ENCODE assay signal across 22 cellular contexts in the genomic region with DNA sequence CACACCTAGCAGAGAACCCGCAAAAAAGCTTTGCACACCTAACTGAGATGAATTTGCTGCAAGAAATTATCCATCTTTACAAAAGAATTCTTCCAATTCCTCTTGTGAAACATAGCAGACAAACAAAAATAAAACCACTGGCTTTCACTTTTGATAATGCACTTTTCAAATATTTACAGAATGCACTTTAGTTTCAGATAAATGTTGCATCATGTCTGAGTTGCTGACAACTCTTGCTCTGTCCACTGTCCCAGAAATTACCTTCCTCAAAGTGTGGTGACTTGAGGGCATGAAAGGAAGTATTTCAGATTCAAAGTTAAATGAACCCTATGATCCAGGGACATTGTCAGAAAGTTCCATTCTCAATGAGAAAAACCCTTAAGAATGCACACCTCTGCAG.
A peak's percentile ranks its signal among the peaks of the same experiment; 100 is the strongest.
DNase-seq lines count a peak whose midpoint lies in the region; ATAC-seq, FAIRE-seq and TF ChIP-seq lines count a peak whose summit lies in the region.
"Had no signal": no experiment of that assay in that cellular context is flagged by ENCODE, and none has a peak within 500 bp of the region (broad histone marks: within the 10 kb centered on the region; RNA-seq: fewer than 3 reads in every experiment).

No MANE protein-coding gene starts in this region.

- BruUV-seq in IMR-90 (replicated peaks; lab: Mats Ljungman, UMichigan) = no TSS peak
- no TSS peak for BruUV-seq in HepG2 (replicated peaks; lab: Mats Ljungman, UMichigan)

- no peak overlapping the region for H3K9ac ChIP-seq in IMR-90 (ENCODE audit: low read depth, low read length)
- no peak overlapping the region for H3K9ac ChIP-seq in adipocyte (ENCODE audit: low read length)
- no peak overlapping the region for H3K9ac ChIP-seq in HepG2 (ENCODE audit: insufficient read depth, low read depth, low read length)

- H2AK5ac ChIP-seq in IMR-90 (ENCODE audit: low read depth, low read length) = no peak overlapping the region

- peaks cover 33% of the 10 kb centered on the region for H3K27me3 ChIP-seq in IMR-90 (ENCODE audit: control insufficient read depth, insufficient read depth, low read length)
- peaks cover 3% of the 10 kb centered on the region for H3K27me3 ChIP-seq in adipocyte (replicated peaks; ENCODE audit: control insufficient read depth, insufficient read depth, low read length)
- H3K27me3 ChIP-seq in HepG2 (ENCODE audit: control insufficient read depth in 1 of 2, insufficient read depth in 2 of 2, low read length in 2 of 2) = 0 out of 5 replicates have a peak, but pooled peaks cover 0 to 2% of the 10 kb centered on the region in 2 experiments
- no peaks in the 10 kb centered on the region for H3K27me3 ChIP-seq in Peyer's patch

- no peak overlapping the region for H2AK9ac ChIP-seq in IMR-90 (replicated peaks; ENCODE audit: low read depth, low read length, poor library complexity)

- H2BK15ac ChIP-seq in IMR-90 (ENCODE audit: low read depth, low read length) = no peak overlapping the region

- H4K91ac ChIP-seq in IMR-90 (ENCODE audit: insufficient read depth, low read depth, low read length) = no peak overlapping the region

- TF ChIP-seq EP300 in HepG2 (IDR thresholded peaks at IDR 0.05; ENCODE audit: low read depth in 2 of 2, low read length in 2 of 2) (no peak), HepG2 (CRISPR knock-in tag; IDR thresholded peaks at IDR 0.05; ENCODE audit: borderline replicate concordance) (no peak)

- ATAC-seq in IMR-90 (ENCODE audit: low read depth) = no peak
- ATAC-seq in HepG2 = no peak
- ATAC-seq in GM19467 (IDR thresholded peaks at IDR 0.05; ENCODE audit: unreplicated experiment) = no peak
- ATAC-seq: A549, HCT116 had no signal

- H4K8ac ChIP-seq in IMR-90 (ENCODE audit: low read depth in 2 of 2, low read length in 2 of 2) = no peak overlapping the region

- no peaks in the 10 kb centered on the region for H3K9me1 ChIP-seq in IMR-90 (ENCODE audit: insufficient read depth, low read length)

- POLR2A ChIA-PET in IMR-90 (lab: Charles Lee; ENCODE audit: unreplicated experiment) (no interaction called here), HepG2 (lab: Yijun Ruan, JAX) (no interaction called here)

- H3K27me3 Mint-ChIP-seq in activated T-cell treated with anti-CD3 and anti-CD28 coated beads, Interleukin-2, amount 50 U/mL, for 24 hours = peaks cover 27% of the 10 kb centered on the region

- TF ChIP-seq RAD21 in IMR-90 (IDR thresholded peaks at IDR 0.05; ENCODE audit: low read length) (no peak), HepG2 (CRISPR knock-in tag; IDR thresholded peaks at IDR 0.05) (no peak)

- no peak overlapping the region for H3K56ac ChIP-seq in IMR-90 (ENCODE audit: extremely low read depth, insufficient read depth, low read length)

- H3K23ac ChIP-seq in IMR-90 (ENCODE audit: low read depth, low read length) = no peak overlapping the region

- CTCF ChIA-PET in IMR-90 (lab: Yijun Ruan, JAX) = interaction anchor here (0.7 kb wide), 1 partner anchor 1520 kb away, joined by 3 read pairs; no protein-coding TSS in a partner anchor
- CTCF ChIA-PET in HepG2 (lab: Yijun Ruan, JAX; ENCODE audit: low intra/inter-chr PET ratio, low total read pairs) = no interaction called here

- no peaks in the 10 kb centered on the region for H3K4me1 Mint-ChIP-seq in activated T-cell treated with anti-CD3 and anti-CD28 coated beads, Interleukin-2, amount 50 U/mL, for 24 hours (ENCODE audit: low read depth)
- H3K4me1 Mint-ChIP-seq: CD4-positive, alpha-beta memory T cell had no signal

- H3K9me3 Mint-ChIP-seq in activated T-cell treated with anti-CD3 and anti-CD28 coated beads, Interleukin-2, amount 50 U/mL, for 24 hours = no peaks in the 10 kb centered on the region
- H3K9me3 Mint-ChIP-seq: CD4-positive, alpha-beta memory T cell; HFFc6 had no signal

- DNase-seq in IMR-90 (no peak), adipocyte (ENCODE audit: low read depth) (peak; percentile 64), dedifferentiated amniotic fluid mesenchymal stem cell (ENCODE audit: extremely low spot score) (peak; percentile 20), HepG2 (ENCODE audit: low spot score) (no peak), NCI-H1105 (lab: John Stamatoyannopoulos, UW) (no peak), Peyer's patch (no peak)
- no peak for DNase-seq in activated T-cell treated with anti-CD3 and anti-CD28 coated beads, Interleukin-2, amount 50 U/mL, for 24 hours
- DNase-seq: AML-193; CD4-positive, alpha-beta memory T cell; DMS153; DMS79; GDM1; GOT3; H7; HFFc6 had no signal

- no peak overlapping the region for H3K14ac ChIP-seq in IMR-90 (replicated peaks; ENCODE audit: low read depth, low read length)

- in situ Hi-C loops in IMR-90 (cut with MboI; ENCODE audit: low sequenced_read_pairs) = no loop called here
- in situ Hi-C loops in HepG2 (cut with HindIII; ENCODE audit: extremely low pct_ligation_motif_present, low pct_unique_long_range_greater_than_20kb) = no loop called here

- TF ChIP-seq POLR2A in IMR-90 (IDR thresholded peaks at IDR 0.05; ENCODE audit: low read depth, low read length) = no peak
- TF ChIP-seq POLR2A in HepG2 (IDR thresholded peaks at IDR 0.05; ENCODE audit: insufficient read depth in 1 of 2, low read depth in 2 of 2, low read length in 2 of 2) = no peak
- no peak for TF ChIP-seq POLR2A in Peyer's patch (IDR thresholded peaks at IDR 0.05)

- H3K18ac ChIP-seq in IMR-90 (ENCODE audit: low read depth, low read length) = no peak overlapping the region

- H3K36me3 ChIP-seq in IMR-90 (ENCODE audit: control insufficient read depth, insufficient read depth, low read length) (no peaks in the 10 kb centered on the region), adipocyte (ENCODE audit: control insufficient read depth, insufficient read depth, low read length, severe bottlenecking) (no peaks in the 10 kb centered on the region), HepG2 (replicated peaks in 1 of 2; ENCODE audit: control insufficient read depth in 1 of 2, insufficient read depth in 2 of 2, low read length in 2 of 2) (no peaks in the 10 kb centered on the region), Peyer's patch (no peaks in the 10 kb centered on the region)

- H3K4ac ChIP-seq in IMR-90 (ENCODE audit: low read depth, low read length) = no peak overlapping the region

- no peak for TF ChIP-seq CTCF in IMR-90 (conservative IDR thresholded peaks at IDR 0.05; ENCODE audit: low read depth, low read length)
- TF ChIP-seq CTCF in HepG2 (CRISPR knock-in tag; IDR thresholded peaks at IDR 0.05) = no peak
- TF ChIP-seq CTCF in Peyer's patch (IDR thresholded peaks at IDR 0.05) = no peak

- intact Hi-C loops in IMR-90 (cut with micrococcal nuclease) = no loop called here
- intact Hi-C loops in HepG2 (cut with micrococcal nuclease; ENCODE audit: unreplicated experiment) = no loop called here

- no peak overlapping the region for H2BK120ac ChIP-seq in IMR-90 (ENCODE audit: low read depth, low read length)

- no peak overlapping the region for H2BK5ac ChIP-seq in IMR-90 (ENCODE audit: low read depth, low read length, poor library complexity, severe bottlenecking)

- no peak overlapping the region for H3K27ac Mint-ChIP-seq in activated T-cell treated with anti-CD3 and anti-CD28 coated beads, Interleukin-2, amount 50 U/mL, for 24 hours
- H3K27ac Mint-ChIP-seq: CD4-positive, alpha-beta memory T cell; HFFc6 had no signal

- H3K9me3 ChIP-seq in IMR-90 (ENCODE audit: control insufficient read depth, insufficient read depth, low read length) (peaks cover 4% of the 10 kb centered on the region), adipocyte (ENCODE audit: control insufficient read depth, low read length) (no peaks in the 10 kb centered on the region), HepG2 (ENCODE audit: low read length) (no peaks in the 10 kb centered on the region), Peyer's patch (no peaks in the 10 kb centered on the region)
- H3K9me3 ChIP-seq: A549 had no signal

- no peak overlapping the region for H2AFZ ChIP-seq in IMR-90 (replicated peaks; ENCODE audit: low read length, poor library complexity)
- H2AFZ ChIP-seq in HepG2 (ENCODE audit: low read length) = no peak overlapping the region

- H3K79me1 ChIP-seq in IMR-90 (ENCODE audit: low read depth in 1 of 2, low read length in 2 of 2) = no peaks in the 10 kb centered on the region

- H2BK20ac ChIP-seq in IMR-90 (ENCODE audit: low read depth, low read length) = no peak overlapping the region

- no CpG with 5 or more reads among the region's 1 CpG for WGBS in IMR-90 (ENCODE audit: extremely low coverage in 2 of 2, insufficient read length in 1 of 2), 2 experiments
- 0% methylated on average over 1 of the region's 1 CpG for WGBS in HepG2 (ENCODE audit: low lambda C conversion rate)

- dilution Hi-C loops in IMR-90 (cut with HindIII; ENCODE audit: low sequenced_read_pairs, unreplicated experiment) = no loop called here

- H3K27ac ChIP-seq in IMR-90 (ENCODE audit: insufficient read depth, low read length) (no peak overlapping the region), HepG2 (ENCODE audit: extremely low read length, insufficient read depth, low read length) (no peak overlapping the region), Peyer's patch (no peak overlapping the region)
- H3K27ac ChIP-seq: 22Rv1, A549, C4-2B had no signal

- H4K5ac ChIP-seq in IMR-90 (ENCODE audit: low read depth, low read length) = no peak overlapping the region

- no peaks in the 10 kb centered on the region for H3K4me1 ChIP-seq in IMR-90 (ENCODE audit: control insufficient read depth, insufficient read depth, low read length)
- peaks cover 7% of the 10 kb centered on the region for H3K4me1 ChIP-seq in adipocyte (ENCODE audit: control insufficient read depth, insufficient read depth, low read length)
- no peaks in the 10 kb centered on the region for H3K4me1 ChIP-seq in HepG2 (ENCODE audit: insufficient read depth, low read length)
- H3K4me1 ChIP-seq in Peyer's patch = no peaks in the 10 kb centered on the region
- H3K4me1 ChIP-seq: A549 had no signal

- H3K4me3 ChIP-seq in IMR-90 (ENCODE audit: insufficient read depth, low read depth, low read length) (no peak overlapping the region), adipocyte (ENCODE audit: low read length) (no peak overlapping the region), HepG2 (replicated peaks in 1 of 3; ENCODE audit: insufficient read depth in 1 of 3, low read depth in 2 of 3, low read length in 3 of 3) (no peak overlapping the region), Peyer's patch (no peak overlapping the region)
- H3K4me3 ChIP-seq: A549 had no signal

- no peak for FAIRE-seq in HepG2 (lab: Jason Lieb, UNC)
- FAIRE-seq: A549, GM12892, HTR-8/SVneo had no signal

- H3K36me3 Mint-ChIP-seq in activated T-cell treated with anti-CD3 and anti-CD28 coated beads, Interleukin-2, amount 50 U/mL, for 24 hours (ENCODE audit: low read depth) = no peaks in the 10 kb centered on the region
- H3K36me3 Mint-ChIP-seq: CD4-positive, alpha-beta memory T cell had no signal

- no peaks in the 10 kb centered on the region for H3K79me2 ChIP-seq in HepG2 (ENCODE audit: insufficient read depth, low read length)

- no peaks in the 10 kb centered on the region for H4K20me1 ChIP-seq in IMR-90 (ENCODE audit: insufficient read depth, low read length)
- no peaks in the 10 kb centered on the region for H4K20me1 ChIP-seq in HepG2 (ENCODE audit: insufficient read depth, low read length)

- H3K4me2 ChIP-seq in IMR-90 (ENCODE audit: low read depth, low read length) (no peak overlapping the region), HepG2 (ENCODE audit: low read depth, low read length) (no peak overlapping the region)
- H3K4me2 ChIP-seq: A549 had no signal

- no peak overlapping the region for H3K4me3 Mint-ChIP-seq in activated T-cell treated with anti-CD3 and anti-CD28 coated beads, Interleukin-2, amount 50 U/mL, for 24 hours
- H3K4me3 Mint-ChIP-seq: CD4-positive, alpha-beta memory T cell; HFFc6 had no signal

Comparison
In these comparisons a context has a peak if more than half of its experiments do, and no peak if none do; other contexts are left out.
1. DNase-seq: peak in adipocyte (single experiment) and dedifferentiated amniotic fluid mesenchymal stem cell (single experiment); none in IMR-90 (single experiment), HepG2 (single experiment), NCI-H1105 (single experiment), Peyer's patch (0 of 3) and activated T-cell treated with anti-CD3 and anti-CD28 coated beads, Interleukin-2, amount 50 U/mL, for 24 hours (single experiment).